Comparison of ENCODE assay signal across 18 cellular contexts in genomic region chr5:178019379-178020030, GRCh38. TPM values are rescaled to one million over a fixed set of nuclear protein-coding genes. Genes with fewer than 3 reads are reported as not detected.
"Had no signal": no experiment of that assay in that cellular context is flagged by ENCODE, and none has a peak within 500 bp of the region (broad histone marks: within the 10 kb centered on the region; RNA-seq: fewer than 3 reads in every experiment).

No MANE protein-coding gene starts in this region.

RNA-seq across cellular contexts. Expression of gene PROP1, which starts 23.5 kb away (rescaled TPM):
- total RNA-seq: activated naive CD4-positive, alpha-beta T cell treated with anti-CD3 and anti-CD28 coated beads for 36 hours; activated naive CD4-positive, alpha-beta T cell treated with anti-CD3 and anti-CD28 coated beads, Interleukin-2, amount 50 U/mL, for 72 hours; activated naive CD8-positive, alpha-beta T cell treated with anti-CD3 and anti-CD28 coated beads for 36 hours; activated naive CD8-positive, alpha-beta T cell treated with anti-CD3 and anti-CD28 coated beads, Interleukin-2, amount 10 ng/mL, durations not matched to agents 7 days and 5 days; activated T-cell treated with anti-CD3 and anti-CD28 coated beads, Interleukin-2, amount 50 U/mL, for 4 hours; activated T-cell treated with anti-CD3 and anti-CD28 coated beads, Interleukin-2, amount 50 U/mL, for 72 hours; activated T-helper 1 cell treated with anti-CD3 and anti-CD28 coated beads, Interleukin-12 subunit alpha, Interleukin-12 subunit beta, Interleukin-2, Interleukin-4 antibody, amounts not matched to agents 30 ng/mL and 10 ng/mL and 1 ng/mL, durations not matched to agents 14 hours and 24 hours and 36 hours; activated T-helper 17 cell treated with anti-CD3 and anti-CD28 coated beads, Interleukin-2, amount 50 U/mL, for 72 hours; activated T-helper 2 cell treated with anti-CD3 and anti-CD28 coated beads, Interferon-gamma antibody, Interleukin-2, Interleukin-4, amounts not matched to agents 10 μg/mL and 5 μg/mL and 100 μg/mL, durations not matched to agents 14 hours and 24 hours and 36 hours; adrenal gland; aorta; ascending aorta; astrocyte; breast epithelium; bronchial epithelial cell; cardiac muscle cell; cardiac septum; cerebellum had no signal
